Comparison of ENCODE assay signal across 8 cellular contexts in the genomic region with DNA sequence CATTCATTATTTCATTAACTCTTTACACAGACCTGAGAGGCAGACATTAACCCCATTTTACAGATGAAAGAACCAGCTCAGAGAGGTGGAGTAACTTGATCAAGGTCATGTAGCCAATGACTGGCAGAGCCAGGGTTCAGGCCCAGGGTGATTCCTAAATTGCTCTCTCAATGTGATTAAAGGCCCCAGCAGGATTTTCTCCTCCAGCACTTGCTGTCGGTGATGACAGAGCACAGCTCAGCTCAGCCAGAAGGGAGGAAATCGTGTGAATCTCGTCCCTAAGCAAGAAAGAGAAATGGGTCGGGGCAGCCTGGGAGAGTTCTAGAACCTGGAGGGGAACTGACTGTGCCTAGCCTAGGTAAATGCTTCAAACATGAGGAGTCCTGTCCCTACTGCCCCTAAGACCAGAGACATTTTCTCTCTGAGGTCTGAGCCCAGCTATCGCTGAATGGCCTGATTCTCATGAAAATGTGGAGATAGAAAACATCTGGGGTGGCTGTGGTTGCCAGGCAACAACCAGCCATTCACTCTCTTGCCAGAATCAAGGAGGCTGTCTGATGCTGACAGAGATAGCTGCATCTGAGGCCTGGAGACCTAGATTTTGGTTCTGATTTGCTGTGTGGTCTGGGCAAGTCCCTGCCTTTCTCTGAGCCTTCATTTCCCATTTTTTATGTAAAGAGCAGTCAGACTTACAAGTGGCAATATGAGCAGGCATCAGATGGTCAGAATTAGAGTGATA. TPM values are rescaled to one million over a fixed set of nuclear protein-coding genes. Genes with fewer than 3 reads are reported as not detected.
DNase-seq lines count a peak whose midpoint lies in the region; ATAC-seq, FAIRE-seq and TF ChIP-seq lines count a peak whose summit lies in the region.

No MANE protein-coding gene starts in this region.

- TF ChIP-seq CTCF in GM12878 (IDR thresholded peaks at IDR 0.05 in 2 of 3, conservative IDR thresholded peaks at IDR 0.05 in 1 of 3; ENCODE audit: control insufficient read depth in 2 of 3, extremely low read depth in 1 of 3, insufficient read depth in 1 of 3, low read depth in 3 of 3, low read length in 3 of 3), result no peak

- peaks cover 10 to 50% (median 33%) of the 10 kb centered on the region in 4 donors for H3K4me1 Mint-ChIP-seq in CD4-positive, CD25-positive, alpha-beta regulatory T cell

- peak overlapping the region; percentile 31 to 87 (median 63) for H3K27ac Mint-ChIP-seq in CD4-positive, CD25-positive, alpha-beta regulatory T cell

- H3K27me3 ChIP-seq in CD4-positive, CD25-positive, alpha-beta regulatory T cell (ENCODE audit: control insufficient read depth, insufficient read depth, low read length), result no peaks in the 10 kb centered on the region
- H3K27me3 ChIP-seq in Karpas-422 (ENCODE audit: low read length) (no peaks in the 10 kb centered on the region), GM12878 (replicated peaks in 1 of 2; ENCODE audit: control insufficient read depth in 2 of 2, insufficient read depth in 2 of 2, low read length in 1 of 2) (no peaks in the 10 kb centered on the region)

- TF ChIP-seq POLR2A in GM12878 (IDR thresholded peaks at IDR 0.05; ENCODE audit: low read depth, low read length), result no peak

- H3K36me3 Mint-ChIP-seq in CD4-positive, CD25-positive, alpha-beta regulatory T cell, result no peaks in the 10 kb centered on the region

- TF ChIP-seq EP300 in GM12878 (IDR thresholded peaks at IDR 0.05; ENCODE audit: borderline replicate concordance in 1 of 2, control insufficient read depth in 1 of 2, low read depth in 2 of 2, low read length in 2 of 2), result no peak

- WGBS in GM12878 (ENCODE audit: insufficient coverage, insufficient replicate concordance, low lambda C conversion rate, missing lambda C conversion rate), result 74% methylated on average over 5 of the region's 5 CpGs

- no peak overlapping the region for H2AFZ ChIP-seq in Karpas-422 (ENCODE audit: low read length)
- no peak overlapping the region; the same call in 1 of the 2 replicates for H2AFZ ChIP-seq in GM12878 (ENCODE audit: control insufficient read depth, low read depth, low read length)

- POLR2A ChIA-PET in GM12878 (lab: Charles Lee), result interaction anchor here (1.6 to 2.1 kb wide), 5 partner anchors 8 to 19 kb away, joined by 5 to 10 read pairs (median 7); a partner anchor contains a TSS

- no peaks in the 10 kb centered on the region; the same call in 1 of the 2 replicates for H3K9me2 ChIP-seq in Karpas-422 (replicated peaks; ENCODE audit: insufficient read depth, low read length)

- H3K9ac ChIP-seq in Karpas-422 (ENCODE audit: low read length), result no peak overlapping the region
- peak overlapping the region; percentile 35 for H3K9ac ChIP-seq in GM12878 (ENCODE audit: control insufficient read depth, insufficient read depth, low read length)

- intact Hi-C loops in GM12878 (cut with micrococcal nuclease; ENCODE audit: unreplicated experiment), result no loop called here

- TF ChIP-seq RAD21 in GM12878 (IDR thresholded peaks at IDR 0.05; ENCODE audit: insufficient read depth, low read depth, low read length), result no peak

- H3K4me2 ChIP-seq in Karpas-422 (ENCODE audit: low read depth, low read length, poor library complexity, severe bottlenecking) (no peak overlapping the region), GM12878 (ENCODE audit: control insufficient read depth, insufficient read depth) (no peak overlapping the region)

- no peaks in the 10 kb centered on the region for H4K20me1 ChIP-seq in Karpas-422 (ENCODE audit: insufficient read depth, low read depth, low read length)
- no peaks in the 10 kb centered on the region for H4K20me1 ChIP-seq in GM12878 (ENCODE audit: control insufficient read depth, insufficient read depth)

- SMC1A ChIA-PET in GM12878 (lab: Charles Lee; ENCODE audit: uncharacterized antibody, unreplicated experiment), result interaction anchor here (0.8 to 2.7 kb wide), 8 partner anchors 8 to 26 kb away, joined by 3 to 15 read pairs (median 4); no protein-coding TSS in a partner anchor

- RAD21 ChIA-PET in GM12878 (lab: Charles Lee; ENCODE audit: unreplicated experiment), result interaction anchor here (0.6 to 2.3 kb wide), 5 partner anchors 9 to 232 kb away, joined by 3 to 20 read pairs (median 4); a partner anchor contains a TSS

- H3K4me3 ChIP-seq in CD4-positive, CD25-positive, alpha-beta regulatory T cell (ENCODE audit: low read depth, low read length), result no peak overlapping the region
- H3K4me3 ChIP-seq in Karpas-422 (ENCODE audit: low read length), result no peak overlapping the region
- no peak overlapping the region for H3K4me3 ChIP-seq in GM12878

- no peak for ATAC-seq in CD4-positive, CD25-positive, alpha-beta regulatory T cell (ENCODE audit: low read depth in 2 of 2)
- ATAC-seq in GM12878 (peak; percentile 21), HG03159 (IDR thresholded peaks at IDR 0.05; ENCODE audit: unreplicated experiment) (no peak), GM21367 (IDR thresholded peaks at IDR 0.05; ENCODE audit: unreplicated experiment) (no peak)

- H3K4me3 Mint-ChIP-seq in CD4-positive, CD25-positive, alpha-beta regulatory T cell, result peak overlapping the region in 3 of 4 donors; percentile 13 to 59 (median 27)

- in situ Hi-C loops in GM12878 (cut with MboI), result no loop called here

- BruUV-seq in GM12878 (replicated peaks; lab: Mats Ljungman, UMichigan), result no TSS peak

- no peaks in the 10 kb centered on the region for H3K27me3 Mint-ChIP-seq in CD4-positive, CD25-positive, alpha-beta regulatory T cell

- no peaks in the 10 kb centered on the region for H3K36me3 ChIP-seq in CD4-positive, CD25-positive, alpha-beta regulatory T cell (ENCODE audit: control insufficient read depth, insufficient read depth, low read length)
- no peaks in the 10 kb centered on the region for H3K36me3 ChIP-seq in Karpas-422 (ENCODE audit: insufficient read depth, low read length)
- H3K36me3 ChIP-seq in GM12878 (ENCODE audit: control insufficient read depth in 2 of 2, insufficient read depth in 2 of 2, low read length in 1 of 2), result no peaks in the 10 kb centered on the region

- CTCF ChIA-PET in GM12878 (lab: Yijun Ruan, JAX), result interaction anchor here (0.9 to 1.5 kb wide), 4 partner anchors 8 to 51 kb away, joined by 3 to 6 read pairs (median 4); no protein-coding TSS in a partner anchor

- peak; percentile 22 to 36 (median 34) for DNase-seq in CD4-positive, CD25-positive, alpha-beta regulatory T cell
- no peak for DNase-seq in Karpas-422
- DNase-seq in GM12878 (ENCODE audit: low read depth, low spot score), result peak; percentile 48
- peak; percentile 39 for DNase-seq in middle frontal gyrus (ENCODE audit: extremely low spot score, low spot score)
- DNase-seq in NCI-H1436 (lab: John Stamatoyannopoulos, UW), result no peak
- DNase-seq in NCI-H2196 treated with DMSO at 0.1 percent for 48 hours (lab: John Stamatoyannopoulos, UW; ENCODE audit: unreplicated experiment), result no peak

- no peaks in the 10 kb centered on the region for H3K9me3 Mint-ChIP-seq in CD4-positive, CD25-positive, alpha-beta regulatory T cell

- H3K27ac ChIP-seq in CD4-positive, CD25-positive, alpha-beta regulatory T cell (ENCODE audit: insufficient read depth, low read length, poor library complexity, severe bottlenecking), result peak overlapping the region; percentile 74
- H3K27ac ChIP-seq in Karpas-422 (ENCODE audit: low read length) (peak overlapping the region; percentile 48), GM12878 (ENCODE audit: control insufficient read depth, insufficient read depth) (peak overlapping the region; percentile 47)

- H3K4me1 ChIP-seq in CD4-positive, CD25-positive, alpha-beta regulatory T cell (ENCODE audit: control insufficient read depth, insufficient read depth, low read length, poor library complexity, severe bottlenecking), result peaks cover 35% of the 10 kb centered on the region
- H3K4me1 ChIP-seq in Karpas-422 (ENCODE audit: low read length), result peaks cover 40% of the 10 kb centered on the region
- H3K4me1 ChIP-seq in GM12878 (ENCODE audit: control insufficient read depth, insufficient read depth, low read length), result peaks cover 60% of the 10 kb centered on the region

- H3K79me2 ChIP-seq in Karpas-422 (ENCODE audit: low read length) (no peaks in the 10 kb centered on the region), GM12878 (ENCODE audit: control insufficient read depth, insufficient read depth, low read length) (no peaks in the 10 kb centered on the region)

- no peaks in the 10 kb centered on the region for H3K9me3 ChIP-seq in CD4-positive, CD25-positive, alpha-beta regulatory T cell (ENCODE audit: control insufficient read depth in 2 of 2, low read length in 2 of 2)
- H3K9me3 ChIP-seq in Karpas-422 (ENCODE audit: low read length), result no peaks in the 10 kb centered on the region
- H3K9me3 ChIP-seq in GM12878 (replicated peaks; ENCODE audit: control insufficient read depth, insufficient read depth, low read length), result no peaks in the 10 kb centered on the region

- FAIRE-seq in GM12878 (lab: Jason Lieb, UNC), result no peak

RNA-seq across cellular contexts. Expression of a gene that starts 19.6 kb away (rescaled TPM):
- 44.9 TPM for total RNA-seq in CD4-positive, CD25-positive, alpha-beta regulatory T cell
- polyA plus RNA-seq in CD4-positive, CD25-positive, alpha-beta regulatory T cell, result 1 to 10 TPM; 2.0 to 2.6 (median 2.4) TPM
- 86.1 and 160 TPM in 2 replicates for total RNA-seq in Karpas-422 (2014; rRNA removed; shearing (Covaris generic); ENCODE audit: low replicate concordance)
- total RNA-seq in GM12878 (2013; cell fraction: nucleolus; rRNA removed), result 15.2 and 15.5 TPM in 2 replicates
- total RNA-seq in GM12878 (2014; rRNA removed), result 17.2 and 17.6 TPM in 2 replicates
- total RNA-seq in GM12878 (2014; rRNA removed; fragmentation: Illumina TruSeq; extraction: Trizol), result 15.5 and 16.7 TPM in 2 replicates
- 30.3 and 32.2 TPM in 2 replicates for total RNA-seq in GM12878 (2021)
- 12.8 TPM for polyA plus RNA-seq in GM12878 (2011; ENCODE audit: low read depth)
- polyA plus RNA-seq in GM12878 (2011; rRNA removed), result 21.7 and 32.6 TPM in 2 replicates
- polyA plus RNA-seq in GM12878 (2011; cell fraction: cytosol; rRNA removed), result 29.5 and 31.4 TPM in 2 replicates
- 16.5 and 19.7 TPM in 2 replicates for polyA plus RNA-seq in GM12878 (2011; cell fraction: nucleus; rRNA removed)
- 16.7 and 18.2 TPM in 2 replicates for polyA plus RNA-seq in GM12878 (2012)
- polyA plus RNA-seq in GM12878 (2014; fragmentation: Illumina TruSeq; extraction: Trizol), result 23.1 and 24.9 TPM in 2 replicates
- 1 to 10 TPM; 4.3 to 9.1 TPM for polyA plus RNA-seq in GM12878 (2014; fragmentation: Nextera tagmentation; extraction: Ambion mirVana)
- 23.4 and 24.2 TPM in 2 replicates for polyA plus RNA-seq in GM12878 (2014; rRNA removed)
- polyA plus RNA-seq in GM12878 (2016; fragmentation: Nextera tagmentation; extraction: Ambion mirVana), result 1 to 10 TPM; 2.8 to 4.0 TPM
- 54.0 and 66.6 TPM in 2 replicates for polyA minus RNA-seq in GM12878 (2011; rRNA and poly(A)+ RNA removed)
- polyA minus RNA-seq in GM12878 (2011; cell fraction: cytosol; rRNA and poly(A)+ RNA removed), result 17.2 and 18.3 TPM in 2 replicates
- 14.4 and 22.5 TPM in 2 replicates for polyA minus RNA-seq in GM12878 (2011; cell fraction: nucleus; rRNA and poly(A)+ RNA removed)

RNA-seq across cellular contexts. Expression of a gene that starts 52.4 kb away (rescaled TPM):
- total RNA-seq in CD4-positive, CD25-positive, alpha-beta regulatory T cell, result 55.3 TPM
- polyA plus RNA-seq in CD4-positive, CD25-positive, alpha-beta regulatory T cell, result 100 to 1,000 TPM; 111 to 122 (median 115) TPM
- 145 and 287 TPM in 2 replicates for total RNA-seq in Karpas-422 (2014; rRNA removed; shearing (Covaris generic); ENCODE audit: low replicate concordance)
- total RNA-seq in GM12878 (2013; cell fraction: nucleolus; rRNA removed), result 424 and 447 TPM in 2 replicates
- total RNA-seq in GM12878 (2014; rRNA removed) (191 and 229 TPM in 2 replicates), GM12878 (2014; rRNA removed; fragmentation: Illumina TruSeq; extraction: Trizol) (284 and 290 TPM in 2 replicates), GM12878 (2021) (272 and 290 TPM in 2 replicates)
- polyA plus RNA-seq in GM12878 (2011; ENCODE audit: low read depth), result 86.3 TPM
- polyA plus RNA-seq in GM12878 (2011; rRNA removed) (415 and 485 TPM in 2 replicates), GM12878 (2014; fragmentation: Illumina TruSeq; extraction: Trizol) (500 and 533 TPM in 2 replicates), GM12878 (2014; fragmentation: Nextera tagmentation; extraction: Ambion mirVana) (10 to 100 TPM; 52.3 to 80.3 TPM), GM12878 (2014; rRNA removed) (248 and 259 TPM in 2 replicates), GM12878 (2016; fragmentation: Nextera tagmentation; extraction: Ambion mirVana) (100 to 1,000 TPM; 347 to 359 TPM)
- polyA plus RNA-seq in GM12878 (2011; cell fraction: cytosol; rRNA removed), result 398 and 633 TPM in 2 replicates
- 263 and 302 TPM in 2 replicates for polyA plus RNA-seq in GM12878 (2011; cell fraction: nucleus; rRNA removed)
- 170 and 192 TPM in 2 replicates for polyA plus RNA-seq in GM12878 (2012)
- polyA minus RNA-seq in GM12878 (2011; rRNA and poly(A)+ RNA removed), result 119 and 142 TPM in 2 replicates
- polyA minus RNA-seq in GM12878 (2011; cell fraction: cytosol; rRNA and poly(A)+ RNA removed), result 81.6 and 83.8 TPM in 2 replicates
- polyA minus RNA-seq in GM12878 (2011; cell fraction: nucleus; rRNA and poly(A)+ RNA removed), result 73.0 and 82.6 TPM in 2 replicates

Comparison
In these comparisons a context has a peak if more than half of its experiments do, and no peak if none do; other contexts are left out.
1. DNase-seq: peak in CD4-positive, CD25-positive, alpha-beta regulatory T cell (3 of 3), GM12878 (single experiment) and middle frontal gyrus (single experiment); none in Karpas-422 (single experiment), NCI-H1436 (single experiment) and NCI-H2196 treated with DMSO at 0.1 percent for 48 hours (single experiment).
2. Peak in every context shown above with its lines, with median percentiles within 50 percentile points of each other: H3K27ac ChIP-seq.